1 cellular context compared by ENCODE assay signal in the genomic region with DNA sequence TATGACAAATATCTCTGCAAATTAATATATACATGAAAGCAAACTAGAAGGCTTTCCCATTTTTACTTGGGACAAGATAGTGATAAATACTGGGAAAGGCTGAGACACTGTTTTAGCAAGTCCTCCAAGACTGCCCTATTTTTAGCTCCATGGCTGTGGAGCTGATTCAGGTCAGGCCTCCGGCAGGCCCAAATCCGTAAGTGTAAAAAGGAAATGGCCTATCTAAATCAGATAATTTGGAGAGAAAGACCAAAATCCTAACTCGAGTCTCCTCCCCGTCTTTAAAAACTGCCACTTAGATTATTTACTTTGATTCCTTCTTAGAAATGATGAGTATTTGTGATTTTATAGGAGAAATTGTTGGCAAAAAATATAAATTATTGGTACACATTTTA.
TF ChIP-seq lines count a peak whose summit lies in the region.

No MANE protein-coding gene starts in this region.

TF ChIP-seq in GM12878, 131 proteins besides CTCF, POLR2A, EP300 and RAD21 (continued from another document):
- TF ChIP-seq, protein P1, sequence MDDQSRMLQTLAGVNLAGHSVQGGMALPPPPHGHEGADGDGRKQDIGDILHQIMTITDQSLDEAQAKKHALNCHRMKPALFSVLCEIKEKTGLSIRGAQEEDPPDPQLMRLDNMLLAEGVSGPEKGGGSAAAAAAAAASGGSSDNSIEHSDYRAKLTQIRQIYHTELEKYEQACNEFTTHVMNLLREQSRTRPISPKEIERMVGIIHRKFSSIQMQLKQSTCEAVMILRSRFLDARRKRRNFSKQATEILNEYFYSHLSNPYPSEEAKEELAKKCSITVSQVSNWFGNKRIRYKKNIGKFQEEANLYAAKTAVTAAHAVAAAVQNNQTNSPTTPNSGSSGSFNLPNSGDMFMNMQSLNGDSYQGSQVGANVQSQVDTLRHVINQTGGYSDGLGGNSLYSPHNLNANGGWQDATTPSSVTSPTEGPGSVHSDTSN (IDR thresholded peaks at IDR 0.05; ENCODE audit: insufficient replicate concordance, low read depth, low read length) = no peak
- TF ChIP-seq MTA3 (IDR thresholded peaks at IDR 0.05; ENCODE audit: borderline replicate concordance, low read length) (no peak), SMC3 (IDR thresholded peaks at IDR 0.05; ENCODE audit: borderline replicate concordance, low read length) (no peak), RFX5 (IDR thresholded peaks at IDR 0.05; ENCODE audit: low read depth, low read length) (no peak), WRNIP1 (IDR thresholded peaks at IDR 0.05; ENCODE audit: borderline replicate concordance, low read depth, low read length) (no peak), CREB1 (IDR thresholded peaks at IDR 0.05; ENCODE audit: low read depth) (no peak), CBFB (IDR thresholded peaks at IDR 0.05; ENCODE audit: low read depth) (no peak), ZNF207 (IDR thresholded peaks at IDR 0.05; ENCODE audit: borderline replicate concordance) (no peak), MXI1 (IDR thresholded peaks at IDR 0.05; ENCODE audit: low read depth, low read length) (no peak), LARP7 (IDR thresholded peaks at IDR 0.05) (no peak), ZNF384 (IDR thresholded peaks at IDR 0.05; ENCODE audit: borderline replicate concordance, low read depth, low read length) (no peak)
- TF ChIP-seq, protein P2, sequence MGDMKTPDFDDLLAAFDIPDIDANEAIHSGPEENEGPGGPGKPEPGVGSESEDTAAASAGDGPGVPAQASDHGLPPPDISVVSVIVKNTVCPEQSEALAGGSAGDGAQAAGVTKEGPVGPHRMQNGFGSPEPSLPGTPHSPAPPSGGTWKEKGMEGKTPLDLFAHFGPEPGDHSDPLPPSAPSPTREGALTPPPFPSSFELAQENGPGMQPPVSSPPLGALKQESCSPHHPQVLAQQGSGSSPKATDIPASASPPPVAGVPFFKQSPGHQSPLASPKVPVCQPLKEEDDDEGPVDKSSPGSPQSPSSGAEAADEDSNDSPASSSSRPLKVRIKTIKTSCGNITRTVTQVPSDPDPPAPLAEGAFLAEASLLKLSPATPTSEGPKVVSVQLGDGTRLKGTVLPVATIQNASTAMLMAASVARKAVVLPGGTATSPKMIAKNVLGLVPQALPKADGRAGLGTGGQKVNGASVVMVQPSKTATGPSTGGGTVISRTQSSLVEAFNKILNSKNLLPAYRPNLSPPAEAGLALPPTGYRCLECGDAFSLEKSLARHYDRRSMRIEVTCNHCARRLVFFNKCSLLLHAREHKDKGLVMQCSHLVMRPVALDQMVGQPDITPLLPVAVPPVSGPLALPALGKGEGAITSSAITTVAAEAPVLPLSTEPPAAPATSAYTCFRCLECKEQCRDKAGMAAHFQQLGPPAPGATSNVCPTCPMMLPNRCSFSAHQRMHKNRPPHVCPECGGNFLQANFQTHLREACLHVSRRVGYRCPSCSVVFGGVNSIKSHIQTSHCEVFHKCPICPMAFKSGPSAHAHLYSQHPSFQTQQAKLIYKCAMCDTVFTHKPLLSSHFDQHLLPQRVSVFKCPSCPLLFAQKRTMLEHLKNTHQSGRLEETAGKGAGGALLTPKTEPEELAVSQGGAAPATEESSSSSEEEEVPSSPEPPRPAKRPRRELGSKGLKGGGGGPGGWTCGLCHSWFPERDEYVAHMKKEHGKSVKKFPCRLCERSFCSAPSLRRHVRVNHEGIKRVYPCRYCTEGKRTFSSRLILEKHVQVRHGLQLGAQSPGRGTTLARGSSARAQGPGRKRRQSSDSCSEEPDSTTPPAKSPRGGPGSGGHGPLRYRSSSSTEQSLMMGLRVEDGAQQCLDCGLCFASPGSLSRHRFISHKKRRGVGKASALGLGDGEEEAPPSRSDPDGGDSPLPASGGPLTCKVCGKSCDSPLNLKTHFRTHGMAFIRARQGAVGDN (IDR thresholded peaks at IDR 0.05) = no peak
- TF ChIP-seq, protein P3, sequence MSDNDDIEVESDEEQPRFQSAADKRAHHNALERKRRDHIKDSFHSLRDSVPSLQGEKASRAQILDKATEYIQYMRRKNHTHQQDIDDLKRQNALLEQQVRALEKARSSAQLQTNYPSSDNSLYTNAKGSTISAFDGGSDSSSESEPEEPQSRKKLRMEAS (IDR thresholded peaks at IDR 0.05; ENCODE audit: low read depth, low read length) = no peak
- TF ChIP-seq, protein P4, sequence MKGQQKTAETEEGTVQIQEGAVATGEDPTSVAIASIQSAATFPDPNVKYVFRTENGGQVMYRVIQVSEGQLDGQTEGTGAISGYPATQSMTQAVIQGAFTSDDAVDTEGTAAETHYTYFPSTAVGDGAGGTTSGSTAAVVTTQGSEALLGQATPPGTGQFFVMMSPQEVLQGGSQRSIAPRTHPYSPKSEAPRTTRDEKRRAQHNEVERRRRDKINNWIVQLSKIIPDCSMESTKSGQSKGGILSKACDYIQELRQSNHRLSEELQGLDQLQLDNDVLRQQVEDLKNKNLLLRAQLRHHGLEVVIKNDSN (IDR thresholded peaks at IDR 0.05; ENCODE audit: borderline replicate concordance, extremely low read length, insufficient read depth, low read depth, low read length) = no peak
